ENCODE assay signal across 27 cellular contexts in the genomic region with DNA sequence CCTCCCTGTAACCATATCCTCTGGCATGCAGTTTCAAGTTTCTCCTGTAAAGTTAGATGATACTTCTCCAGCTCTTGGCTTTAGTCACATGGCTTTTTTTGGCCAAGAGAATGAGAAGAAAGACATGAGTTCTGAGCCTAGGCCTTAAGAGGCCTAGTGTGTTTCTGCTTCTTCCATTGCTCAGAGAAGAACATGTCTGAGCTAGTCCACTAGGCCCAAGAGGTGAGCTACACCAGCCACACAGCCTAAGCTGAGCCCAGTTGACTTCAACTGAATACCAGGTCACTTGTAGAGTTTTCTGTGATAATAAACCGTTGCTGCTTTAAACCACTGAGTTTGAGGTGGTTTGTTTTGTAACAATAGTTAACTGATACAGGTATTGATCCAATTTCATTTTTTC. TPM values are rescaled to one million over a fixed set of nuclear protein-coding genes. Genes with fewer than 3 reads are reported as not detected.
DNase-seq lines count a peak whose midpoint lies in the region; ATAC-seq, FAIRE-seq and TF ChIP-seq lines count a peak whose summit lies in the region.
"Had no signal": no experiment of that assay in that cellular context is flagged by ENCODE, and none has a peak within 500 bp of the region (broad histone marks: within the 10 kb centered on the region; RNA-seq: fewer than 3 reads in every experiment).

No MANE protein-coding gene starts in this region.

- H3K36me3 Mint-ChIP-seq in GM23338 (ENCODE audit: low read depth) (no peaks in the 10 kb centered on the region), WTC11 (no peaks in the 10 kb centered on the region)
- H3K36me3 Mint-ChIP-seq: CD4-positive, alpha-beta memory T cell had no signal

- no peak overlapping the region for H3K4me3 Mint-ChIP-seq in GM23338
- no peak overlapping the region for H3K4me3 Mint-ChIP-seq in WTC11
- H3K4me3 Mint-ChIP-seq: CD4-positive, alpha-beta memory T cell had no signal

- no peaks in the 10 kb centered on the region for H3K9me2 ChIP-seq in GM23338 (ENCODE audit: insufficient read depth)

- H3K4me1 Mint-ChIP-seq in GM23338 (no peaks in the 10 kb centered on the region), WTC11 (0 out of 2 replicates have a peak, but pooled peaks cover 4% of the 10 kb centered on the region)
- H3K4me1 Mint-ChIP-seq: CD4-positive, alpha-beta memory T cell had no signal

- TF ChIP-seq CTCF in A549 (IDR thresholded peaks at IDR 0.05) (no peak), GM23338 (conservative IDR thresholded peaks at IDR 0.05; ENCODE audit: low read depth in 2 of 2) (no peak), WTC11 (IDR thresholded peaks at IDR 0.05) (no peak), epithelial cell of esophagus (IDR thresholded peaks at IDR 0.05; ENCODE audit: insufficient read depth, low read depth, low read length, missing control alignments) (no peak), testis (IDR thresholded peaks at IDR 0.05) (no peak)

- CTCF ChIA-PET in A549 (lab: Yijun Ruan, JAX) (interaction anchor here (1.0 to 1.6 kb wide), 5 partner anchors 17 to 171 kb away, joined by 3 to 7 read pairs (median 5); no protein-coding TSS in a partner anchor), WTC11 (lab: Charles Lee) (interaction anchor here (1.1 to 1.3 kb wide), 2 partner anchors 17 to 18 kb away, joined by 4 to 5 read pairs; no protein-coding TSS in a partner anchor)

- no peaks in the 10 kb centered on the region for H3F3A ChIP-seq in GM23338 (replicated peaks; ENCODE audit: low read depth)

- DNase-seq in A549 (ENCODE audit: low read depth in 1 of 2, low spot score in 1 of 2) (no peak), GM23338 (ENCODE audit: low spot score) (no peak), WTC11 (ENCODE audit: low spot score) (no peak), epithelial cell of esophagus (ENCODE audit: low read depth) (peak; percentile 72), testis (no peak), NCI-H1105 treated with DMSO at 0.1 percent for 48 hours (lab: John Stamatoyannopoulos, UW) (no peak), NCI-H1092 treated with DMSO at 0.1 percent for 48 hours (lab: John Stamatoyannopoulos, UW) (no peak)
- DNase-seq: ACHN; CD4-positive, alpha-beta memory T cell; DND-41; GOT3; Kasumi-1; MM.1S; NCI-H1048; NCI-H1436 treated with DMSO at 0.1 percent for 48 hours; NCI-H2029; NCI-H2171; NCI-H345; NCI-H524; PC-9; RPMI8226; SHP77 treated with DMSO at 0.1 percent for 48 hours; SW 1271 had no signal

- ATAC-seq in A549 (no peak), GM23338 (no peak), WTC11 (no peak), GM19395 (IDR thresholded peaks at IDR 0.05; ENCODE audit: unreplicated experiment) (no peak)
- ATAC-seq: GM12878 had no signal

- H3K36me3 ChIP-seq in GM23338 (ENCODE audit: insufficient read depth) (no peaks in the 10 kb centered on the region), testis (ENCODE audit: low read depth, missing control alignments) (no peaks in the 10 kb centered on the region)
- H3K36me3 ChIP-seq: BLaER1 treated with 17β-estradiol and CSF1 and Interleukin-3, amounts not matched to agents 10 nM and 100 nM had no signal

- H3K4me3 ChIP-seq in A549: no peak overlapping the region
- H3K4me3 ChIP-seq in GM23338: no peak overlapping the region
- no peak overlapping the region for H3K4me3 ChIP-seq in epithelial cell of esophagus (ENCODE audit: low read length)
- H3K4me3 ChIP-seq in testis: no peak overlapping the region
- H3K4me3 ChIP-seq: BLaER1 treated with 17β-estradiol and CSF1 and Interleukin-3, amounts not matched to agents 10 nM and 100 nM; GM12878; PC-9; SK-N-MC had no signal

- no peaks in the 10 kb centered on the region for H3K79me2 ChIP-seq in GM23338 (replicated peaks; ENCODE audit: insufficient read depth)

- H3K9me3 Mint-ChIP-seq in GM23338 (no peaks in the 10 kb centered on the region), WTC11 (peaks cover 3% of the 10 kb centered on the region; the same call in 1 of the 2 replicates)

- no peaks in the 10 kb centered on the region for H3K9me3 ChIP-seq in A549
- H3K9me3 ChIP-seq in testis: no peaks in the 10 kb centered on the region

- H3K27ac ChIP-seq in A549: 0 out of 6 replicates have a peak overlapping the region, but pooled peaks of 1 of the 2 experiments have one; percentile 14
- no peak overlapping the region for H3K27ac ChIP-seq in GM23338 (ENCODE audit: low read depth)
- no peak overlapping the region for H3K27ac ChIP-seq in testis
- H3K27ac ChIP-seq: BLaER1 treated with 17β-estradiol and CSF1 and Interleukin-3, amounts not matched to agents 10 nM and 100 nM; PC-9; SK-N-MC had no signal

- H3K4me1 ChIP-seq in A549 (peaks cover 4% of the 10 kb centered on the region; the same call in 1 of the 3 replicates), GM23338 (ENCODE audit: insufficient read depth) (no peaks in the 10 kb centered on the region), testis (no peaks in the 10 kb centered on the region)
- H3K4me1 ChIP-seq: BLaER1 treated with 17β-estradiol and CSF1 and Interleukin-3, amounts not matched to agents 10 nM and 100 nM had no signal

- TF ChIP-seq EP300 in A549 (IDR thresholded peaks at IDR 0.05): no peak

- TF ChIP-seq RAD21 in A549 (conservative IDR thresholded peaks at IDR 0.05 in 1 of 2, IDR thresholded peaks at IDR 0.05 in 1 of 2): no peak

- no peak for TF ChIP-seq POLR2A in A549 (IDR thresholded peaks at IDR 0.05; ENCODE audit: low read length)
- TF ChIP-seq POLR2A in testis (IDR thresholded peaks at IDR 0.05): no peak

- H3K27me3 ChIP-seq in GM23338 (ENCODE audit: insufficient read depth): no peaks in the 10 kb centered on the region
- no peaks in the 10 kb centered on the region for H3K27me3 ChIP-seq in testis
- H3K27me3 ChIP-seq: BLaER1 treated with 17β-estradiol and CSF1 and Interleukin-3, amounts not matched to agents 10 nM and 100 nM had no signal

- H3K27me3 Mint-ChIP-seq in GM23338 (ENCODE audit: insufficient read depth, low read depth, poor library complexity) (peaks cover 4% of the 10 kb centered on the region), WTC11 (ENCODE audit: low read depth) (no peaks in the 10 kb centered on the region)
- H3K27me3 Mint-ChIP-seq: CD4-positive, alpha-beta memory T cell had no signal

- H3K27ac Mint-ChIP-seq in GM23338 (peak overlapping the region; percentile 38; the same call in 1 of the 2 replicates), WTC11 (peak overlapping the region; percentile 62; the same call in 1 of the 2 replicates)
- H3K27ac Mint-ChIP-seq: CD4-positive, alpha-beta memory T cell had no signal

- intact Hi-C loops in testis (cut with DNase I; ENCODE audit: low total_unique reads): no loop called here

- no peaks in the 10 kb centered on the region for H4K20me1 ChIP-seq in GM23338 (replicated peaks; ENCODE audit: insufficient read depth)
- H4K20me1 ChIP-seq: BLaER1 treated with 17β-estradiol and CSF1 and Interleukin-3, amounts not matched to agents 10 nM and 100 nM had no signal

- H2AFZ ChIP-seq in GM23338: no peak overlapping the region; the same call in 1 of the 2 replicates
- H2AFZ ChIP-seq: PC-9 had no signal

- FAIRE-seq in A549 (lab: Jason Lieb, UNC): peak; percentile 46
- FAIRE-seq: GM12878 had no signal

- POLR2A ChIA-PET in A549 (lab: Yijun Ruan, JAX) (interaction anchor here (0.6 kb wide), 1 partner anchor 80 kb away, joined by 4 read pairs; no protein-coding TSS in a partner anchor), WTC11 (lab: Charles Lee) (no interaction called here)

- H3K4me2 ChIP-seq in A549 (no peak overlapping the region), GM23338 (no peak overlapping the region)
- H3K4me2 ChIP-seq: BLaER1 treated with 17β-estradiol and CSF1 and Interleukin-3, amounts not matched to agents 10 nM and 100 nM; PC-9 had no signal

- WGBS in A549 (ENCODE audit: missing lambda C conversion rate): 68% methylated on average over 1 of the region's 1 CpG
- WGBS in testis, 2 donors: 86 to 89% methylated on average over 1 of the region's 1 CpG

TF ChIP-seq in A549, 52 proteins besides CTCF, POLR2A, EP300 and RAD21 (continues in another document):
- TF ChIP-seq SMC3 (IDR thresholded peaks at IDR 0.05): no peak
- no peak for TF ChIP-seq ZC3H11A (IDR thresholded peaks at IDR 0.05)
- no peak for TF ChIP-seq EHF (CRISPR knock-in tag; IDR thresholded peaks at IDR 0.05)

TF ChIP-seq in GM23338, 12 proteins besides CTCF, POLR2A, EP300 and RAD21 (continues in another document):
- TF ChIP-seq NANOG (IDR thresholded peaks at IDR 0.05; ENCODE audit: borderline replicate concordance) (no peak), ZNF114 (CRISPR knock-in tag; IDR thresholded peaks at IDR 0.05) (no peak), POLR2AphosphoS5 (IDR thresholded peaks at IDR 0.05; ENCODE audit: low read depth) (no peak), CREB1 (CRISPR knock-in tag; IDR thresholded peaks at IDR 0.05; ENCODE audit: low read depth) (no peak), STAT1 (IDR thresholded peaks at IDR 0.05; ENCODE audit: unreplicated experiment) (no peak), EZH2phosphoT487 (IDR thresholded peaks at IDR 0.05; ENCODE audit: unreplicated experiment) (no peak), EZH2 (IDR thresholded peaks at IDR 0.05; ENCODE audit: low read depth, unreplicated experiment) (no peak), JUNB (IDR thresholded peaks at IDR 0.05; ENCODE audit: unreplicated experiment) (no peak)

TF ChIP-seq in WTC11, 78 proteins besides CTCF, POLR2A, EP300 and RAD21 (continues in another document):
- TF ChIP-seq FOXJ3 (CRISPR knock-in tag; IDR thresholded peaks at IDR 0.05; ENCODE audit: borderline replicate concordance) (no peak), SMAD3 (CRISPR knock-in tag; IDR thresholded peaks at IDR 0.05; ENCODE audit: borderline replicate concordance) (no peak), GRHL2 (CRISPR knock-in tag; IDR thresholded peaks at IDR 0.05; ENCODE audit: insufficient replicate concordance, severe bottlenecking) (no peak)

RNA-seq across cellular contexts. Expression of a gene that starts 19.9 kb away (rescaled TPM):
- 54.6 and 59.2 TPM in 2 replicates for polyA plus RNA-seq in A549 (2011; rRNA removed)
- polyA plus RNA-seq in A549 (2012; cell fraction: cytosol; rRNA removed): 43.0 and 48.8 TPM in 2 replicates
- polyA plus RNA-seq in A549 (2012; cell fraction: nucleus; rRNA removed): 73.6 and 112 TPM in 2 replicates
- polyA plus RNA-seq in A549 (2017; fragmentation: RNase III; extraction: RNeasy Plus Mini Kit Qiagen cat#74134 plus additional on column Dnase treatment): 48.5 to 66.6 TPM (median 49.0 TPM) in 3 replicates
- polyA minus RNA-seq in A549 (2011; rRNA and poly(A)+ RNA removed): 44.0 and 49.4 TPM in 2 replicates
- 20.2 and 22.5 TPM in 2 replicates for total RNA-seq in GM23338 (2014; rRNA removed; shearing (Covaris generic))
- polyA plus RNA-seq in GM23338 (2016; fragmentation: Nextera tagmentation; extraction: Ambion mirVana): 9.1 and 12.6 TPM in 2 replicates
- 24.0 to 25.7 TPM (median 25.6 TPM) in 3 replicates for total RNA-seq in WTC11 (2021)
- 1 to 10 TPM; 2.4 to 8.6 TPM for total RNA-seq in testis
- polyA plus RNA-seq in testis (ENCODE audit: insufficient read depth, low read depth, low replicate concordance): 74.0 TPM
- total RNA-seq: CD4-positive, alpha-beta memory T cell had no signal
- polyA plus RNA-seq: CD4-positive, alpha-beta memory T cell had no signal
